12 cellular contexts compared by ENCODE assay signal in the genomic region with DNA sequence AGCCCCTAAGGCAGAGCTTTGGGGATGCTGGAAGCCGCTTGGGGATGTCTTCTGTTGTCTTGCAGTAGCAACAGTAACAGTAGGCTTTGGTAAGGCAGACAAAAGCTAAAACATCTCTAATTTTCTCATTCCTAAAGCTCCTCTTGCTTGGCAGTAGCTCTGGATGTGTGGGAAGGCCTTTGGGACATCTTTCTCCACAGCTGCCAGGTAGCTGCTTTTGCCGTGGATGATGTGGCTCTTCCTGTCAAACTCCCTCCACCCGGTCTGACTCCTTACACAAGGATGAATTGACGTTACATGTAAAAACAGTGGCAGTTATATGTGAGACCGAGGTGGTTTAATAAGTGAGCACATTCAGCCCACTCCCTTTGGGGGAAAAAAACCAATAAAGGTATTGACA.
"Had no signal": no experiment of that assay in that cellular context is flagged by ENCODE, and none has a peak within 500 bp of the region (broad histone marks: within the 10 kb centered on the region; RNA-seq: fewer than 3 reads in every experiment).

No MANE protein-coding gene starts in this region.

- H3K4me3 ChIP-seq: heart right ventricle had no signal

- H3K27ac ChIP-seq: heart right ventricle, stomach had no signal

- H3K36me3 Mint-ChIP-seq: activated naive CD4-positive, alpha-beta T cell treated with anti-CD3 and anti-CD28 coated beads, Interleukin-2, amount 50 U/mL, for 72 hours; naive B cell had no signal

- DNase-seq: activated CD4-positive, alpha-beta T cell treated with anti-CD3 and anti-CD28 coated beads for 4 hours; activated CD8-positive, alpha-beta memory T cell treated with anti-CD3 and anti-CD28 coated beads, Interleukin-2, amount 50 U/mL, for 4 hours; activated gamma-delta T cell; central memory CD4-positive, alpha-beta T cell; effector memory CD4-positive, alpha-beta T cell had no signal

- H3K27me3 ChIP-seq: stomach had no signal

- H3K9me3 Mint-ChIP-seq: naive B cell; T-helper 1 cell treated with Interleukin-12 subunit alpha and Interleukin-12 subunit beta and Interleukin-4 antibody, amounts not matched to agents 30 μg/mL and 1 μg/mL, for 36 hours had no signal

- H3K9me3 ChIP-seq: heart right ventricle, stomach had no signal

- H3K36me3 ChIP-seq: heart right ventricle, stomach had no signal

- H3K4me3 Mint-ChIP-seq: activated CD8-positive, alpha-beta T cell treated with anti-CD3 and anti-CD28 coated beads, Interleukin-2, amount 10 ng/mL, durations not matched to agents 7 days and 5 days; T-helper 1 cell treated with Interleukin-12 subunit alpha and Interleukin-12 subunit beta and Interleukin-4 antibody, amounts not matched to agents 30 μg/mL and 1 μg/mL, for 36 hours had no signal

- H3K27ac Mint-ChIP-seq: activated CD8-positive, alpha-beta T cell treated with anti-CD3 and anti-CD28 coated beads, Interleukin-2, amount 10 ng/mL, durations not matched to agents 7 days and 5 days; activated naive CD4-positive, alpha-beta T cell treated with anti-CD3 and anti-CD28 coated beads, Interleukin-2, amount 50 U/mL, for 72 hours; progenitor cell of endocrine pancreas; T-helper 1 cell treated with Interleukin-12 subunit alpha and Interleukin-12 subunit beta and Interleukin-4 antibody, amounts not matched to agents 30 μg/mL and 1 μg/mL, for 36 hours had no signal
